8 cellular contexts compared by ENCODE assay signal in genomic region chr4:89929425-89930272, GRCh38. TPM values are rescaled to one million over a fixed set of nuclear protein-coding genes. Genes with fewer than 3 reads are reported as not detected.
A peak's percentile ranks its signal among the peaks of the same experiment; 100 is the strongest.
DNase-seq lines count a peak whose midpoint lies in the region; ATAC-seq and TF ChIP-seq lines count a peak whose summit lies in the region.

No MANE protein-coding gene starts in this region.

- peaks cover 28% of the 10 kb centered on the region for H3K9me3 Mint-ChIP-seq in neural progenitor cell

- 81 to 83% methylated on average over 4 of the region's 4 CpGs for WGBS in transverse colon (ENCODE audit: low coverage in 1 of 2), 2 donors

- no peak for TF ChIP-seq EP300 in transverse colon (IDR thresholded peaks at IDR 0.05; ENCODE audit: low read depth)

- DNase-seq in epithelial cell of esophagus (ENCODE audit: low read depth) (peak; percentile 34), neural progenitor cell (ENCODE audit: low spot score) (no peak), germinal center (ENCODE audit: low spot score) (no peak), transverse colon (no peak)
- DNase-seq in activated CD4-positive, alpha-beta T cell treated with anti-CD3 and anti-CD28 coated beads for 48 hours: no peak

- H4K20me1 ChIP-seq in neural progenitor cell (ENCODE audit: low read depth): no peaks in the 10 kb centered on the region

- no peak overlapping the region for H3K4me3 Mint-ChIP-seq in neural progenitor cell

- ATAC-seq in GM18499 (IDR thresholded peaks at IDR 0.05; ENCODE audit: insufficient read depth, unreplicated experiment) (peak; percentile 61), GM21381 (IDR thresholded peaks at IDR 0.05; ENCODE audit: unreplicated experiment) (peak; percentile 92), HG03460 (IDR thresholded peaks at IDR 0.05; ENCODE audit: unreplicated experiment) (peak; percentile 85)

- H3K79me2 ChIP-seq in neural progenitor cell (ENCODE audit: low read depth): no peaks in the 10 kb centered on the region

- H3K27ac ChIP-seq in neural progenitor cell (no peak overlapping the region), transverse colon (no peak overlapping the region)

- no peaks in the 10 kb centered on the region for H3K27me3 Mint-ChIP-seq in neural progenitor cell (ENCODE audit: insufficient read depth, low read depth)

- no peak overlapping the region for H2AFZ ChIP-seq in neural progenitor cell (replicated peaks)

- no peak overlapping the region for H3K4me2 ChIP-seq in neural progenitor cell

- H3K4me3 ChIP-seq in epithelial cell of esophagus (ENCODE audit: low read length) (no peak overlapping the region), neural progenitor cell (no peak overlapping the region), transverse colon (no peak overlapping the region)

- no peaks in the 10 kb centered on the region for H3K4me1 ChIP-seq in neural progenitor cell
- no peaks in the 10 kb centered on the region for H3K4me1 ChIP-seq in transverse colon

- no peak for TF ChIP-seq CTCF in epithelial cell of esophagus (IDR thresholded peaks at IDR 0.05; ENCODE audit: insufficient read depth, low read depth, low read length, missing control alignments)
- TF ChIP-seq CTCF in neural progenitor cell (IDR thresholded peaks at IDR 0.05): no peak
- TF ChIP-seq CTCF in transverse colon (IDR thresholded peaks at IDR 0.05): no peak

- no peak overlapping the region for H3K27ac Mint-ChIP-seq in neural progenitor cell

- H3K36me3 ChIP-seq in neural progenitor cell (no peaks in the 10 kb centered on the region), transverse colon (no peaks in the 10 kb centered on the region)

- H3K9ac ChIP-seq in neural progenitor cell: no peak overlapping the region

- H3K36me3 Mint-ChIP-seq in neural progenitor cell: peaks cover 55% of the 10 kb centered on the region

- intact Hi-C loops in transverse colon (cut with DNase I; ENCODE audit: low total_unique reads): no loop called here

- no peak for TF ChIP-seq POLR2A in transverse colon (IDR thresholded peaks at IDR 0.05)

- in situ Hi-C loops in transverse colon (cut with MboI; ENCODE audit: low pct_ligation_motif_present in 1 of 4, low pct_unique_long_range_greater_than_20kb in 1 of 4, low sequenced_read_pairs in 3 of 4): no loop called here

- H3K27me3 ChIP-seq in neural progenitor cell: no peaks in the 10 kb centered on the region
- H3K27me3 ChIP-seq in transverse colon: no peaks in the 10 kb centered on the region

- H3K9me3 ChIP-seq in neural progenitor cell (ENCODE audit: low read depth): no peaks in the 10 kb centered on the region
- no peaks in the 10 kb centered on the region for H3K9me3 ChIP-seq in transverse colon

- no peaks in the 10 kb centered on the region for H3K4me1 Mint-ChIP-seq in neural progenitor cell

- H3F3A ChIP-seq in neural progenitor cell (ENCODE audit: low read depth): no peaks in the 10 kb centered on the region

RNA-seq across cellular contexts. Expression of gene MMRN1, which starts 35.0 kb away (rescaled TPM):
- total RNA-seq in neural progenitor cell (ENCODE audit: low replicate concordance): 0.37 TPM in 2 replicates
- total RNA-seq in transverse colon: 10 to 100 TPM in 2 of 4 donors, 1 to 10 TPM in 2; 3.0 to 27.9 (median 8.0) TPM
